8 cellular contexts compared by ENCODE assay signal in genomic region chr1:11098931-11099309, GRCh38. TPM values are rescaled to one million over a fixed set of nuclear protein-coding genes. Genes with fewer than 3 reads are reported as not detected.
DNase-seq lines count a peak whose midpoint lies in the region; ATAC-seq, FAIRE-seq and TF ChIP-seq lines count a peak whose summit lies in the region.

No MANE protein-coding gene starts in this region.

- no peak for FAIRE-seq in bronchial epithelial cell (lab: Jason Lieb, UNC)

- ATAC-seq in HG03575 (IDR thresholded peaks at IDR 0.05; ENCODE audit: extremely low read depth, insufficient number of reproducible peaks, low FRiP score, unreplicated experiment): peak; percentile 13
- ATAC-seq in GM19395 (IDR thresholded peaks at IDR 0.05; ENCODE audit: unreplicated experiment): no peak

- H3K9ac ChIP-seq in muscle layer of colon (ENCODE audit: low read length): peak overlapping the region; percentile 83

- intact Hi-C loops in head of caudate nucleus (cut with DNase I): no loop called here

- H3K4me3 ChIP-seq in ACC112 (ENCODE audit: low read depth, low read length) (peak overlapping the region; percentile 97), bronchial epithelial cell (ENCODE audit: low read depth, low read length) (peak overlapping the region; percentile 83), muscle layer of colon (ENCODE audit: low read depth in 1 of 2, low read length in 2 of 2) (peak overlapping the region; percentile 90 to 100)

- H3K27ac ChIP-seq in ACC112 (ENCODE audit: low read depth, low read length): peak overlapping the region; percentile 58
- peak overlapping the region; percentile 80 for H3K27ac ChIP-seq in muscle layer of colon (ENCODE audit: low read depth, low read length)

- H3K27me3 ChIP-seq in ACC112 (ENCODE audit: insufficient read depth, low read length): no peaks in the 10 kb centered on the region
- H3K27me3 ChIP-seq in bronchial epithelial cell (ENCODE audit: control insufficient read depth, insufficient read depth, low read length): no peaks in the 10 kb centered on the region
- no peaks in the 10 kb centered on the region for H3K27me3 ChIP-seq in muscle layer of colon (ENCODE audit: control insufficient read depth in 1 of 2, insufficient read depth in 2 of 2, low read length in 2 of 2)

- H3K4me1 ChIP-seq in ACC112 (ENCODE audit: control insufficient read depth, insufficient read depth, low read length, unreplicated experiment) (peaks cover 13% of the 10 kb centered on the region), muscle layer of colon (ENCODE audit: insufficient read depth, low read length) (peaks cover 13% of the 10 kb centered on the region)

- H2AFZ ChIP-seq in ACC112 (ENCODE audit: low read length, unreplicated experiment): peak overlapping the region; percentile 86

- DNase-seq in bronchial epithelial cell (ENCODE audit: low read depth): no peak
- DNase-seq in NCI-H748 treated with DMSO at 0.1 percent for 48 hours (lab: John Stamatoyannopoulos, UW): no peak
- no peak for DNase-seq in head of caudate nucleus
- DNase-seq in NCI-H446 (lab: John Stamatoyannopoulos, UW): no peak

- H3K79me2 ChIP-seq in ACC112 (ENCODE audit: control insufficient read depth, insufficient read depth, low read length, unreplicated experiment): peaks cover 21% of the 10 kb centered on the region

- TF ChIP-seq CTCF in bronchial epithelial cell (IDR thresholded peaks at IDR 0.05; ENCODE audit: insufficient read depth, low read length, severe bottlenecking): no peak

- H3K36me3 ChIP-seq in ACC112 (ENCODE audit: insufficient read depth, low read length): peaks cover 5% of the 10 kb centered on the region; the same call in 1 of the 2 replicates
- H3K36me3 ChIP-seq in bronchial epithelial cell (ENCODE audit: control insufficient read depth, insufficient read depth, low read length): peaks cover 8% of the 10 kb centered on the region
- peaks cover 14% of the 10 kb centered on the region for H3K36me3 ChIP-seq in muscle layer of colon (ENCODE audit: insufficient read depth, low read length)

- no peaks in the 10 kb centered on the region for H3K9me3 ChIP-seq in muscle layer of colon (ENCODE audit: low read length)

RNA-seq across cellular contexts. Expression of gene EXOSC10, which starts 0.7 kb away (rescaled TPM):
- total RNA-seq in bronchial epithelial cell: 37.4 and 45.1 TPM in 2 replicates

RNA-seq across cellular contexts. Expression of gene SRM, which starts 39.1 kb away (rescaled TPM):
- total RNA-seq in bronchial epithelial cell: 7.4 and 10.8 TPM in 2 replicates

RNA-seq across cellular contexts. Expression of gene MASP2, which starts 51.9 kb away (rescaled TPM):
- total RNA-seq in bronchial epithelial cell: not detected in 2 replicates
